19 cellular contexts compared by ENCODE assay signal in the genomic region with DNA sequence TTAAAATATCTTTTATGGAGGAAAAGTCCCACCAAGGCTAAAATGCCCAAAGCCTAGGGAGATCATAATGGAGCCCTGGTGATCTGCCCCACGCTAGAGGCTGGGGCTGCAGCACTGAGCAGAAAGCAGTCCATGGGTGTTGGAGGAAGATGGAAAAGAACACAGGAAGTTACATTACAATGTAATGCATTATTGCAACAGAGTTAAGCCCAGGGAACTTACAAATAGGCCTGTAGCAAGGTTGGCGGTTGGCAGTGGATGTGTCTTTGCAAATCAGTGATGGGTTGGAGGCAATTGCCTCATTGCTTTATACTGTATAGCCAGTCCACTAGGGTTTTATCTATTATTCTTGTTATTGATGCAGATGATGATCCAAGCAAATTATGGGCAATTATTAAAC.
DNase-seq lines count a peak whose midpoint lies in the region; ATAC-seq and TF ChIP-seq lines count a peak whose summit lies in the region.
"Had no signal": no experiment of that assay in that cellular context is flagged by ENCODE, and none has a peak within 500 bp of the region (broad histone marks: within the 10 kb centered on the region; RNA-seq: fewer than 3 reads in every experiment).

No MANE protein-coding gene starts in this region.

- ATAC-seq in naive thymus-derived CD4-positive, alpha-beta T cell = peak; percentile 50
- ATAC-seq in HG02763 (IDR thresholded peaks at IDR 0.05; ENCODE audit: unreplicated experiment) (no peak), HG02870 (IDR thresholded peaks at IDR 0.05; ENCODE audit: unreplicated experiment) (no peak)
- ATAC-seq: Panc1, Right ventricle myocardium inferior, SK-N-SH treated with all-trans-retinoic acid at 6 μM for 48 hours had no signal

- intact Hi-C loops in naive thymus-derived CD4-positive, alpha-beta T cell (cut with micrococcal nuclease) = no loop called here
- intact Hi-C loops in CD4-positive, alpha-beta memory T cell (cut with micrococcal nuclease) = no loop called here

- H3K27me3 Mint-ChIP-seq in naive thymus-derived CD4-positive, alpha-beta T cell = peaks cover 0 to 4% (median 0%) of the 10 kb centered on the region in 5 donors
- no peaks in the 10 kb centered on the region for H3K27me3 Mint-ChIP-seq in CD4-positive, alpha-beta memory T cell

- H3K36me3 ChIP-seq in naive thymus-derived CD4-positive, alpha-beta T cell (ENCODE audit: control insufficient read depth in 2 of 3, insufficient read depth in 3 of 3, low read length in 3 of 3) = no peaks in the 10 kb centered on the region
- H3K36me3 ChIP-seq in CD4-positive, alpha-beta memory T cell (ENCODE audit: insufficient read depth, low read length) = no peaks in the 10 kb centered on the region
- H3K36me3 ChIP-seq: BE2C had no signal

- CTCF ChIA-PET in naive thymus-derived CD4-positive, alpha-beta T cell (lab: Charles Lee) = no interaction called here
- CTCF ChIA-PET in CD4-positive, alpha-beta memory T cell (lab: Charles Lee; ENCODE audit: partially characterized antibody) = no interaction called here

- no peaks in the 10 kb centered on the region for H3K4me1 Mint-ChIP-seq in naive thymus-derived CD4-positive, alpha-beta T cell
- H3K4me1 Mint-ChIP-seq in CD4-positive, alpha-beta memory T cell = no peaks in the 10 kb centered on the region
- H3K4me1 Mint-ChIP-seq: IgD-negative memory B cell had no signal

- H3K4me1 ChIP-seq in naive thymus-derived CD4-positive, alpha-beta T cell (ENCODE audit: control insufficient read depth in 2 of 2, insufficient read depth in 2 of 2, low read length in 2 of 2) = no peaks in the 10 kb centered on the region
- H3K4me1 ChIP-seq in CD4-positive, alpha-beta memory T cell (ENCODE audit: insufficient read depth, low read length) = no peaks in the 10 kb centered on the region
- H3K4me1 ChIP-seq: BE2C had no signal

- H3K27ac Mint-ChIP-seq in naive thymus-derived CD4-positive, alpha-beta T cell = no peak overlapping the region
- no peak overlapping the region for H3K27ac Mint-ChIP-seq in CD4-positive, alpha-beta memory T cell
- H3K27ac Mint-ChIP-seq: H9, IgD-negative memory B cell had no signal

- H3K9me3 Mint-ChIP-seq in naive thymus-derived CD4-positive, alpha-beta T cell = peaks cover 0 to 1% (median 0%) of the 10 kb centered on the region in 11 donors
- H3K9me3 Mint-ChIP-seq in CD4-positive, alpha-beta memory T cell = peaks cover 0 to 3% (median 0%) of the 10 kb centered on the region in 8 donors

- POLR2A ChIA-PET in naive thymus-derived CD4-positive, alpha-beta T cell (lab: Charles Lee) = no interaction called here
- POLR2A ChIA-PET in CD4-positive, alpha-beta memory T cell (lab: Charles Lee; ENCODE audit: partially characterized antibody) = no interaction called here

- peak; percentile 79 to 83 for DNase-seq in Kasumi-1 (lab: John Stamatoyannopoulos, UW)
- peak; percentile 84 for DNase-seq in NOMO-1 treated with dmso at 0.1 percent for 144 hours (lab: John Stamatoyannopoulos, UW; ENCODE audit: unreplicated experiment)
- DNase-seq in choroid plexus epithelial cell (ENCODE audit: low read depth) = peak; percentile 53
- no peak for DNase-seq in naive thymus-derived CD4-positive, alpha-beta T cell
- no peak for DNase-seq in CD4-positive, alpha-beta memory T cell
- DNase-seq in Ammon's horn (ENCODE audit: low spot score) = no peak
- DNase-seq: ACHN, BE2C, H9, NCI-H1092 treated with DMSO at 0.1 percent for 48 hours, NCI-H1694, NCI-H345, NCI-H526 treated with DMSO at 0.1 percent for 48 hours had no signal

- no peak overlapping the region for H3K4me3 Mint-ChIP-seq in naive thymus-derived CD4-positive, alpha-beta T cell
- H3K4me3 Mint-ChIP-seq in CD4-positive, alpha-beta memory T cell = no peak overlapping the region
- H3K4me3 Mint-ChIP-seq: H9, IgD-negative memory B cell had no signal

- no peaks in the 10 kb centered on the region for H3K27me3 ChIP-seq in naive thymus-derived CD4-positive, alpha-beta T cell (ENCODE audit: control insufficient read depth in 2 of 2, insufficient read depth in 2 of 2, low read length in 2 of 2)
- H3K27me3 ChIP-seq in CD4-positive, alpha-beta memory T cell (ENCODE audit: insufficient read depth, low read length) = no peaks in the 10 kb centered on the region
- H3K27me3 ChIP-seq: BE2C had no signal

- H3K36me3 Mint-ChIP-seq in naive thymus-derived CD4-positive, alpha-beta T cell = no peaks in the 10 kb centered on the region
- no peaks in the 10 kb centered on the region for H3K36me3 Mint-ChIP-seq in CD4-positive, alpha-beta memory T cell
- H3K36me3 Mint-ChIP-seq: IgD-negative memory B cell had no signal

- H3K27ac ChIP-seq in naive thymus-derived CD4-positive, alpha-beta T cell (ENCODE audit: low read depth, low read length) = no peak overlapping the region
- H3K27ac ChIP-seq in CD4-positive, alpha-beta memory T cell (ENCODE audit: low read depth, low read length) = no peak overlapping the region

- no peaks in the 10 kb centered on the region for H3K9me3 ChIP-seq in naive thymus-derived CD4-positive, alpha-beta T cell (ENCODE audit: control insufficient read depth in 2 of 3, low read length in 3 of 3)
- no peaks in the 10 kb centered on the region for H3K9me3 ChIP-seq in CD4-positive, alpha-beta memory T cell (ENCODE audit: control insufficient read depth in 1 of 2, low read length in 2 of 2)
- H3K9me3 ChIP-seq: BE2C had no signal

- TF ChIP-seq CTCF in choroid plexus epithelial cell (conservative IDR thresholded peaks at IDR 0.05; ENCODE audit: low read depth, low read length) = no peak

- H3K4me3 ChIP-seq in choroid plexus epithelial cell (ENCODE audit: low read depth, low read length) = no peak overlapping the region
- no peak overlapping the region for H3K4me3 ChIP-seq in naive thymus-derived CD4-positive, alpha-beta T cell (ENCODE audit: low read length)
- no peak overlapping the region for H3K4me3 ChIP-seq in CD4-positive, alpha-beta memory T cell (ENCODE audit: low read length in 2 of 2)

Comparison
In these comparisons a context has a peak if more than half of its experiments do, and no peak if none do; other contexts are left out.
1. DNase-seq: peak in Kasumi-1 (2 of 2), NOMO-1 treated with dmso at 0.1 percent for 144 hours (single experiment) and choroid plexus epithelial cell (single experiment); none in naive thymus-derived CD4-positive, alpha-beta T cell (0 of 9), CD4-positive, alpha-beta memory T cell (0 of 5) and Ammon's horn (single experiment).